ENCODE assay signal across 8 cellular contexts in the genomic region with DNA sequence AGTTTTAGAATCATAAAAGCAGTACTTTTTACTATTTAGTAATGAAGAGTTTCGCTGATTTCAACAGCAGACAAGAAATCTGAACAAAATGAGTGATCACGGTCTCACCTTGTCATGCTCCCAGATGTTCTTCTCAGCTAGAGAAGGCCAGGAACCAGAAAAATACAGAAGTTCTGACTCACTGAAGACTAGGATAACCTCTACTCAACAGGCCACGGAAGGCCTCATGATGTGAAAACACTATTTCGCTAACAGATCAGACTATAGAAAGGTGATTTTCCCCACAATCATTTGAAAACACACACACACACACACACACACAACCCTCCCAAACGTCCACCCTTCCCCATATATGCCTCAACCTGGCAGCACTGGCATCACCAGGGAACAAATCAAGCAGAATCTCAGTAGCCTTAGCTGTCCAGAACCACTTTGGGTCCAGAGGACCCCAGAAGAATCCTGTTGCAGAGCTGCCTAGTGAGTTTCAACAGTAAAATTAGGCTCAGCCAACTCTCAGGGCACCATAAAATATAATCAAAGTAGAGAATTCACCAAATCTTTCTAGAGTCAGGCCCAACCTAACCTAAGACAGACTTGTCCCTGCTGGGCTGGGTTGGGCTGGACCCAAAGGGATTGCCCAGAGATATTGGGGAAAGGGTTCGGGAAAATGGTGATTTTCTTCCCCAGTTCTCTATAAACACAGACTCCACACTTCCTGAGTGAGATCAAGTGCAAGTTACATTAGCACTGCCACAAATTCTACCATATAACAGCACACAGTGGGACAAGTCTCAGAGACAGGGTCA. TPM values are rescaled to one million over a fixed set of nuclear protein-coding genes. Genes with fewer than 3 reads are reported as not detected.
DNase-seq lines count a peak whose midpoint lies in the region; ATAC-seq and TF ChIP-seq lines count a peak whose summit lies in the region.

No MANE protein-coding gene starts in this region.

- peak overlapping the region in 8 of 11 experiments; percentile 1 to 44 (median 10); a peak in 9 of 22 replicates for H3K4me2 ChIP-seq in BLaER1 treated with 17β-estradiol and CSF1 and Interleukin-3, amounts not matched to agents 10 nM and 100 nM

- no peak overlapping the region for H3K27ac ChIP-seq in BLaER1 treated with 17β-estradiol and CSF1 and Interleukin-3, amounts not matched to agents 10 nM and 100 nM
- H3K27ac ChIP-seq in effector memory CD4-positive, alpha-beta T cell (ENCODE audit: insufficient read depth, low read length, poor library complexity, severe bottlenecking) = no peak overlapping the region
- no peak overlapping the region for H3K27ac ChIP-seq in right atrium auricular region

- H3K9me3 Mint-ChIP-seq in stimulated activated memory B cell treated with anti-CD40 and anti-IgM and Interleukin-4, amounts not matched to agents 10 μg/mL and 1 μg/mL and 100 μg/mL, for 72 hours = no peaks in the 10 kb centered on the region

- peaks cover 10% of the 10 kb centered on the region for H3K36me3 Mint-ChIP-seq in stimulated activated memory B cell treated with anti-CD40 and anti-IgM and Interleukin-4, amounts not matched to agents 10 μg/mL and 1 μg/mL and 100 μg/mL, for 72 hours

- peaks cover 9 to 97% (median 78%) of the 10 kb centered on the region in 11 experiments; a peak in 20 of 22 replicates for H4K20me1 ChIP-seq in BLaER1 treated with 17β-estradiol and CSF1 and Interleukin-3, amounts not matched to agents 10 nM and 100 nM

- peak overlapping the region; percentile 10 for H3K4me3 Mint-ChIP-seq in stimulated activated memory B cell treated with anti-CD40 and anti-IgM and Interleukin-4, amounts not matched to agents 10 μg/mL and 1 μg/mL and 100 μg/mL, for 72 hours

- no peak overlapping the region for H3K9ac ChIP-seq in BLaER1 treated with 17β-estradiol and CSF1 and Interleukin-3, amounts not matched to agents 10 nM and 100 nM

- H3K27ac Mint-ChIP-seq in stimulated activated memory B cell treated with anti-CD40 and anti-IgM and Interleukin-4, amounts not matched to agents 10 μg/mL and 1 μg/mL and 100 μg/mL, for 72 hours = peak overlapping the region; percentile 53

- no peaks in the 10 kb centered on the region for H3K27me3 ChIP-seq in BLaER1 treated with 17β-estradiol and CSF1 and Interleukin-3, amounts not matched to agents 10 nM and 100 nM
- no peaks in the 10 kb centered on the region for H3K27me3 ChIP-seq in effector memory CD4-positive, alpha-beta T cell (replicated peaks; ENCODE audit: control insufficient read depth, insufficient read depth, low read length, poor library complexity, severe bottlenecking)
- no peaks in the 10 kb centered on the region for H3K27me3 ChIP-seq in right atrium auricular region

- ATAC-seq in GM19438 (IDR thresholded peaks at IDR 0.05; ENCODE audit: low read depth, unreplicated experiment) (peak; percentile 58), HG03432 (IDR thresholded peaks at IDR 0.05; ENCODE audit: unreplicated experiment) (peak; percentile 85)
- ATAC-seq in stimulated activated memory B cell treated with anti-CD40 and anti-IgM and Interleukin-4, amounts not matched to agents 10 μg/mL and 1 μg/mL and 100 μg/mL, for 72 hours = peak; percentile 76

- H3K9me3 ChIP-seq in BLaER1 treated with 17β-estradiol and CSF1 and Interleukin-3, amounts not matched to agents 10 nM and 100 nM (replicated peaks in 1 of 11) = no peaks in the 10 kb centered on the region
- H3K9me3 ChIP-seq in effector memory CD4-positive, alpha-beta T cell (ENCODE audit: control insufficient read depth, low read length) = no peaks in the 10 kb centered on the region
- no peaks in the 10 kb centered on the region for H3K9me3 ChIP-seq in right atrium auricular region

- H3K4me3 ChIP-seq in BLaER1 treated with 17β-estradiol and CSF1 and Interleukin-3, amounts not matched to agents 10 nM and 100 nM = no peak overlapping the region
- H3K4me3 ChIP-seq in astrocyte of the spinal cord (ENCODE audit: low read depth, low read length) (no peak overlapping the region), right atrium auricular region (no peak overlapping the region)
- no peak overlapping the region for H3K4me3 ChIP-seq in effector memory CD4-positive, alpha-beta T cell (ENCODE audit: insufficient read depth, low read depth, low read length, poor library complexity, severe bottlenecking)

- in situ Hi-C loops in astrocyte of the spinal cord (cut with HindIII; ENCODE audit: low sequenced_read_pairs) = no loop called here

- H3K27me3 Mint-ChIP-seq in stimulated activated memory B cell treated with anti-CD40 and anti-IgM and Interleukin-4, amounts not matched to agents 10 μg/mL and 1 μg/mL and 100 μg/mL, for 72 hours = no peaks in the 10 kb centered on the region

- DNase-seq in astrocyte of the spinal cord (ENCODE audit: low read depth, low spot score) = peak; percentile 46
- no peak for DNase-seq in middle frontal gyrus (ENCODE audit: extremely low spot score, low spot score)
- DNase-seq in effector memory CD4-positive, alpha-beta T cell = no peak
- no peak for DNase-seq in right atrium auricular region (ENCODE audit: low spot score)

- peaks cover 50% of the 10 kb centered on the region for H3K4me1 Mint-ChIP-seq in stimulated activated memory B cell treated with anti-CD40 and anti-IgM and Interleukin-4, amounts not matched to agents 10 μg/mL and 1 μg/mL and 100 μg/mL, for 72 hours

- H3K4me1 ChIP-seq in BLaER1 treated with 17β-estradiol and CSF1 and Interleukin-3, amounts not matched to agents 10 nM and 100 nM = peaks cover 15 to 35% (median 19%) of the 10 kb centered on the region in 10 experiments
- H3K4me1 ChIP-seq in effector memory CD4-positive, alpha-beta T cell (ENCODE audit: control insufficient read depth, insufficient read depth, low read length, poor library complexity, severe bottlenecking) = peaks cover 8% of the 10 kb centered on the region
- peaks cover 0 to 11% of the 10 kb centered on the region in 2 donors for H3K4me1 ChIP-seq in right atrium auricular region

- H3K36me3 ChIP-seq in BLaER1 treated with 17β-estradiol and CSF1 and Interleukin-3, amounts not matched to agents 10 nM and 100 nM = peaks cover 5 to 43% (median 20%) of the 10 kb centered on the region in 11 experiments; a peak in 20 of 22 replicates
- peaks cover 12% of the 10 kb centered on the region for H3K36me3 ChIP-seq in effector memory CD4-positive, alpha-beta T cell (ENCODE audit: control insufficient read depth, insufficient read depth, low read length)
- H3K36me3 ChIP-seq in right atrium auricular region = peaks cover 5% of the 10 kb centered on the region

- TF ChIP-seq CTCF in astrocyte of the spinal cord (IDR thresholded peaks at IDR 0.05; ENCODE audit: low read depth, low read length) (no peak), right atrium auricular region (IDR thresholded peaks at IDR 0.05) (no peak)

RNA-seq across cellular contexts. Expression of gene EXOC2, which starts 7.9 kb away (rescaled TPM):
- total RNA-seq in right atrium auricular region = 10 to 100 TPM; 12.9 to 16.1 TPM

RNA-seq across cellular contexts. Expression of gene HUS1B, which starts 28.1 kb away (rescaled TPM):
- total RNA-seq in right atrium auricular region = under 1 TPM in 1 of 2 donors, not detected in 1; 0.47 TPM
